12 cellular contexts compared by ENCODE assay signal in genomic region chr20:54323227-54323734, GRCh38.
"Had no signal": no experiment of that assay in that cellular context is flagged by ENCODE, and none has a peak within 500 bp of the region (broad histone marks: within the 10 kb centered on the region; RNA-seq: fewer than 3 reads in every experiment).

No MANE protein-coding gene starts in this region.

- H3K27me3 Mint-ChIP-seq: stimulated activated naive CD8-positive, alpha-beta T cell treated with anti-CD3 and anti-CD28 coated beads, Interleukin-15, amount 100 ng/mL, for 72 hours had no signal

- H3K36me3 Mint-ChIP-seq: activated CD4-positive, alpha-beta memory T cell treated with anti-CD3 and anti-CD28 coated beads for 36 hours had no signal

- ATAC-seq: stimulated activated naive CD8-positive, alpha-beta T cell treated with anti-CD3 and anti-CD28 coated beads, Interleukin-15, amount 100 ng/mL, for 72 hours had no signal

- H3K4me1 Mint-ChIP-seq: neural crest cell had no signal

- H3K9me3 Mint-ChIP-seq: activated CD4-positive, alpha-beta memory T cell treated with anti-CD3 and anti-CD28 coated beads for 36 hours; neural crest cell; stimulated activated naive CD8-positive, alpha-beta T cell treated with anti-CD3 and anti-CD28 coated beads, Interleukin-15, amount 100 ng/mL, for 72 hours had no signal

- H3K4me3 ChIP-seq: esophagus muscularis mucosa, gastrocnemius medialis, ovary, testis had no signal

- H3K4me3 Mint-ChIP-seq: activated CD4-positive, alpha-beta memory T cell treated with anti-CD3 and anti-CD28 coated beads for 36 hours; neural crest cell; stimulated activated naive CD8-positive, alpha-beta T cell treated with anti-CD3 and anti-CD28 coated beads, Interleukin-15, amount 100 ng/mL, for 72 hours had no signal

- DNase-seq: activated CD4-positive, alpha-beta memory T cell treated with anti-CD3 and anti-CD28 coated beads for 36 hours; activated CD8-positive, alpha-beta memory T cell treated with anti-CD3 and anti-CD28 coated beads, Interleukin-2, amount 50 U/mL, for 4 hours; activated naive CD4-positive, alpha-beta T cell treated with anti-CD3 and anti-CD28 coated beads, Interleukin-2, amount 50 U/mL, for 16 hours; gastrocnemius medialis; mesendoderm; ovary; stimulated activated CD4-positive, alpha-beta T cell treated with anti-CD3 and anti-CD28 coated beads, Interleukin-4, amount 100 ng/mL, for 1 hour; stimulated activated CD8-positive, alpha-beta memory T cell treated with anti-CD3 and anti-CD28 coated beads, Interleukin-4, amount 100 ng/mL, for 48 hours; stimulated activated naive CD8-positive, alpha-beta T cell treated with anti-CD3 and anti-CD28 coated beads, Interleukin-15, amount 100 ng/mL, for 72 hours; testis had no signal

- H3K27ac Mint-ChIP-seq: activated CD4-positive, alpha-beta memory T cell treated with anti-CD3 and anti-CD28 coated beads for 36 hours had no signal
